In the genomic region with DNA sequence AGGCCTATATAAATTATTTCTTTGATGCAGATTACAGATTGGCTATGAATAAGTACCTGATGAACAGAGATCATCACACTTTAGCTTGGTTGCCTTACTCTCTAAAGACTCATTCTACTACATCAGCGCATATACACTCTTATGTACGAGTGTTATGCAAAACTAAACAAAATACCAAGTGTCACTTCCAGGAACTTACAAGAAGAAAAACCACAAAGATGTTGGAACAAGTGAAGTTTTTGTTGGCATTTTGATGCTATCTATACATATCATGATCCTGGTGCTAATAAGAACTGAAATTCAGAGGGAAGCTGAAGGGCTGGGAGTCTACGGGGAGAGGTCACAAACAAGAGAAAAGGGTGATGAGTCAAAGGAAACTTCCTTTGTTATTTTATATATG, we compare ENCODE assay signal across 1 cellular context.
TF ChIP-seq lines count a peak whose summit lies in the region.

No MANE protein-coding gene starts in this region.

TF ChIP-seq in GM12878, 131 proteins besides CTCF, POLR2A, EP300 and RAD21:
- TF ChIP-seq SUZ12 (IDR thresholded peaks at IDR 0.05; ENCODE audit: unreplicated experiment) (no peak), CHD4 (IDR thresholded peaks at IDR 0.05) (no peak), RELB (IDR thresholded peaks at IDR 0.05; ENCODE audit: low read depth) (no peak), SREBF1 (IDR thresholded peaks at IDR 0.05; ENCODE audit: low read length) (no peak), IRF5 (IDR thresholded peaks at IDR 0.05; ENCODE audit: borderline replicate concordance) (no peak)
- TF ChIP-seq, protein P1, sequence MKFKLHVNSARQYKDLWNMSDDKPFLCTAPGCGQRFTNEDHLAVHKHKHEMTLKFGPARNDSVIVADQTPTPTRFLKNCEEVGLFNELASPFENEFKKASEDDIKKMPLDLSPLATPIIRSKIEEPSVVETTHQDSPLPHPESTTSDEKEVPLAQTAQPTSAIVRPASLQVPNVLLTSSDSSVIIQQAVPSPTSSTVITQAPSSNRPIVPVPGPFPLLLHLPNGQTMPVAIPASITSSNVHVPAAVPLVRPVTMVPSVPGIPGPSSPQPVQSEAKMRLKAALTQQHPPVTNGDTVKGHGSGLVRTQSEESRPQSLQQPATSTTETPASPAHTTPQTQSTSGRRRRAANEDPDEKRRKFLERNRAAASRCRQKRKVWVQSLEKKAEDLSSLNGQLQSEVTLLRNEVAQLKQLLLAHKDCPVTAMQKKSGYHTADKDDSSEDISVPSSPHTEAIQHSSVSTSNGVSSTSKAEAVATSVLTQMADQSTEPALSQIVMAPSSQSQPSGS (IDR thresholded peaks at IDR 0.05; ENCODE audit: low read length), result no peak
TF ChIP-seq in GM12878: peak in this region for 0.
